ENCODE assay signal across 7 cellular contexts in the genomic region with DNA sequence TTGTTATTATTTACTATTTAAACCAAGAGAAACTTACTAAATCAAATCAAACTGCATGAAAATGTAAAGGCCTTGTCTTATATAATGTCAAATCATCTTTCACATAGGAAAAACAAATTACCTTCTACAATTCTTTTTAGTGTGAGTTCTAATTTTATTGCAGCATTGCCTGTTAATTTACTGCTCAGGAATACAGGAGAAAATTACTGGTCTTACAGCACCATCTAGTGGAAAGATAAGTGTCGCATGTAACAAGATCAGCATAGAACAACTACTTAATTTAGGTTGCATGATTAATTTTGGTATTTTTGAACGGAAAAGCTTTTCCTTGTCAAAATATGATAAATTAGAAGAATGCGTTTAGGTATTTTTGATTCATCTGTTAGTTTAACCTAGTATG.
DNase-seq lines count a peak whose midpoint lies in the region; ATAC-seq, FAIRE-seq and TF ChIP-seq lines count a peak whose summit lies in the region.

No MANE protein-coding gene starts in this region.

- peak; percentile 73 for FAIRE-seq in TTC549 (lab: Jason Lieb, UNC)

- ATAC-seq in HG02759 (IDR thresholded peaks at IDR 0.05; ENCODE audit: unreplicated experiment), result no peak

- TF ChIP-seq CTCF in GM10266 (IDR thresholded peaks at IDR 0.05; ENCODE audit: control insufficient read depth, insufficient read depth, low read depth, missing control alignments), result peak; percentile 69

- DNase-seq in GM10266 (ENCODE audit: extremely low spot score) (no peak), NCI-H146 (lab: John Stamatoyannopoulos, UW) (peak; percentile 47), glomerular endothelial cell (ENCODE audit: extremely low read depth, low read depth, low spot score) (peak; percentile 31), smooth muscle cell of the brain vasculature (ENCODE audit: low read depth, low spot score) (peak; percentile 41)
- no peak for DNase-seq in stimulated activated CD4-positive, alpha-beta T cell treated with anti-CD3 and anti-CD28 coated beads, Interleukin-12 subunit alpha, Interleukin-12 subunit beta, amount 100 ng/mL, for 4 hours

Comparison
In these comparisons a context has a peak if more than half of its experiments do, and no peak if none do; other contexts are left out.
1. DNase-seq: peak in NCI-H146 (single experiment), glomerular endothelial cell (single experiment) and smooth muscle cell of the brain vasculature (single experiment); none in GM10266 (single experiment) and stimulated activated CD4-positive, alpha-beta T cell treated with anti-CD3 and anti-CD28 coated beads, Interleukin-12 subunit alpha, Interleukin-12 subunit beta, amount 100 ng/mL, for 4 hours (single experiment).